Comparison of ENCODE assay signal across 21 cellular contexts in genomic region chr17:82961366-82962162, GRCh38.
DNase-seq lines count a peak whose midpoint lies in the region; ATAC-seq and TF ChIP-seq lines count a peak whose summit lies in the region.
"Had no signal": no experiment of that assay in that cellular context is flagged by ENCODE, and none has a peak within 500 bp of the region (broad histone marks: within the 10 kb centered on the region; RNA-seq: fewer than 3 reads in every experiment).

No MANE protein-coding gene starts in this region.

- no peak for TF ChIP-seq POLR2A in ovary (IDR thresholded peaks at IDR 0.05)

- H3K27ac Mint-ChIP-seq in CD14-positive monocyte, result peak overlapping the region in 4 of 7 donors; percentile 33 to 91 (median 64)
- H3K27ac Mint-ChIP-seq in dendritic cell treated with granulocyte-macrophage colony-stimulating factor and Interleukin-4, amounts not matched to agents 40 ng/mL and 50 ng/mL, for 4 days, result peak overlapping the region; percentile 79
- H3K27ac Mint-ChIP-seq: nephron; stimulated activated naive B cell treated with anti-CD40 and anti-IgM and Interleukin-4, amounts not matched to agents 10 μg/mL and 1 μg/mL and 100 μg/mL, for 72 hours; WTC11 had no signal

- no peak for ATAC-seq in HG03354 (IDR thresholded peaks at IDR 0.05; ENCODE audit: poor library complexity, severe bottlenecking, unreplicated experiment)
- ATAC-seq: stimulated activated naive B cell treated with anti-CD40 and anti-IgM and Interleukin-4, amounts not matched to agents 10 μg/mL and 1 μg/mL and 100 μg/mL, for 72 hours; WTC11 had no signal

- no peak overlapping the region for H3K4me3 ChIP-seq in HEK293 (ENCODE audit: low read depth, low read length)
- H3K4me3 ChIP-seq in ovary, result no peak overlapping the region
- H3K4me3 ChIP-seq: ascending aorta, prostate gland, SK-N-MC had no signal

- H3K27me3 ChIP-seq in ovary, result no peaks in the 10 kb centered on the region
- H3K27me3 ChIP-seq: ascending aorta had no signal

- no peaks in the 10 kb centered on the region for H3K9me3 ChIP-seq in HEK293 (ENCODE audit: control insufficient read depth, insufficient read depth, low read depth, low read length)
- no peaks in the 10 kb centered on the region for H3K9me3 ChIP-seq in ovary
- H3K9me3 ChIP-seq: ascending aorta, prostate gland had no signal

- intact Hi-C loops in CD14-positive monocyte (cut with micrococcal nuclease), result loop anchor here (2.0 to 5.0 kb wide), 3 partner anchors 91 to 121 kb away; no protein-coding TSS in a partner anchor
- intact Hi-C loops in dendritic cell treated with granulocyte-macrophage colony-stimulating factor and Interleukin-4, amounts not matched to agents 40 ng/mL and 50 ng/mL, for 4 days (cut with micrococcal nuclease), result loop anchor here (5.0 kb wide), 2 partner anchors 91 to 121 kb away; no protein-coding TSS in a partner anchor
- intact Hi-C loops in ovary (cut with DNase I), result no loop called here

- POLR2A ChIA-PET in HEK293 (lab: Yijun Ruan, JAX), result no interaction called here

- H3K4me3 Mint-ChIP-seq in CD14-positive monocyte, result no peak overlapping the region
- no peak overlapping the region for H3K4me3 Mint-ChIP-seq in dendritic cell treated with granulocyte-macrophage colony-stimulating factor and Interleukin-4, amounts not matched to agents 40 ng/mL and 50 ng/mL, for 4 days
- H3K4me3 Mint-ChIP-seq: nephron; stimulated activated naive B cell treated with anti-CD40 and anti-IgM and Interleukin-4, amounts not matched to agents 10 μg/mL and 1 μg/mL and 100 μg/mL, for 72 hours had no signal

- no peak for TF ChIP-seq CTCF in CD14-positive monocyte (IDR thresholded peaks at IDR 0.05)
- no peak for TF ChIP-seq CTCF in HEK293 (tag by site-specific recombination; IDR thresholded peaks at IDR 0.05)
- no peak for TF ChIP-seq CTCF in ovary (IDR thresholded peaks at IDR 0.05)

- peaks cover 20 to 37% of the 10 kb centered on the region in 2 donors for H3K36me3 Mint-ChIP-seq in CD14-positive monocyte
- H3K36me3 Mint-ChIP-seq in dendritic cell treated with granulocyte-macrophage colony-stimulating factor and Interleukin-4, amounts not matched to agents 40 ng/mL and 50 ng/mL, for 4 days (ENCODE audit: low read depth), result peaks cover 49% of the 10 kb centered on the region

- H3K36me3 ChIP-seq in HEK293 (ENCODE audit: control insufficient read depth in 2 of 2, insufficient read depth in 1 of 2, low read length in 2 of 2) (peaks cover 0 to 5% of the 10 kb centered on the region in 2 experiments; a peak in 1 of 3 replicates), ovary (no peaks in the 10 kb centered on the region)
- H3K36me3 ChIP-seq: ascending aorta, prostate gland had no signal

- CTCF ChIA-PET in HEK293 (lab: Yijun Ruan, JAX), result interaction anchor here (0.7 kb wide), 1 partner anchor 64 kb away, joined by 3 read pairs; no protein-coding TSS in a partner anchor

- no peaks in the 10 kb centered on the region for H3K27me3 Mint-ChIP-seq in CD14-positive monocyte (ENCODE audit: low read depth in 3 of 3)
- no peaks in the 10 kb centered on the region for H3K27me3 Mint-ChIP-seq in dendritic cell treated with granulocyte-macrophage colony-stimulating factor and Interleukin-4, amounts not matched to agents 40 ng/mL and 50 ng/mL, for 4 days

- no peak for DNase-seq in CD14-positive monocyte (ENCODE audit: low spot score)
- peak in 3 of 5 donors; percentile 14 to 27 (median 14) for DNase-seq in ovary
- DNase-seq in NCI-H2029 (lab: John Stamatoyannopoulos, UW), result no peak
- no peak for DNase-seq in iPS-NIHi11 (ENCODE audit: low spot score)
- DNase-seq: activated CD4-positive, alpha-beta T cell treated with anti-CD3 and anti-CD28 coated beads, Interleukin-2, amount 50 U/mL, for 4 hours; activated naive CD4-positive, alpha-beta T cell treated with anti-CD3 and anti-CD28 coated beads, Interleukin-2, amount 50 U/mL, for 16 hours; activated T-cell treated with anti-CD3 and anti-CD28 coated beads for 4 hours; central memory CD4-positive, alpha-beta T cell; NCI-H187; NCI-H226; small intestine; stimulated activated naive B cell treated with anti-CD40 and anti-IgM and Interleukin-4, amounts not matched to agents 10 μg/mL and 1 μg/mL and 100 μg/mL, for 72 hours had no signal

- TF ChIP-seq EP300 in ovary (IDR thresholded peaks at IDR 0.05), result no peak

- 86 to 92% (median 90%) methylated on average over 19 of the region's 19 CpGs for WGBS in ovary, 3 donors

- peaks cover 0 to 13% (median 0%) of the 10 kb centered on the region in 7 donors for H3K9me3 Mint-ChIP-seq in CD14-positive monocyte
- no peaks in the 10 kb centered on the region for H3K9me3 Mint-ChIP-seq in dendritic cell treated with granulocyte-macrophage colony-stimulating factor and Interleukin-4, amounts not matched to agents 40 ng/mL and 50 ng/mL, for 4 days
- H3K9me3 Mint-ChIP-seq: nephron; stimulated activated naive B cell treated with anti-CD40 and anti-IgM and Interleukin-4, amounts not matched to agents 10 μg/mL and 1 μg/mL and 100 μg/mL, for 72 hours had no signal

- H3K4me1 Mint-ChIP-seq in CD14-positive monocyte, result peaks cover 23% of the 10 kb centered on the region
- peaks cover 27% of the 10 kb centered on the region for H3K4me1 Mint-ChIP-seq in dendritic cell treated with granulocyte-macrophage colony-stimulating factor and Interleukin-4, amounts not matched to agents 40 ng/mL and 50 ng/mL, for 4 days (ENCODE audit: low read depth)

- H3K27ac ChIP-seq in HEK293 (ENCODE audit: extremely low read depth, low read depth, low read length) (no peak overlapping the region), ovary (no peak overlapping the region)
- H3K27ac ChIP-seq: KMS-11, prostate gland, SK-N-MC had no signal

- no peaks in the 10 kb centered on the region for H3K4me1 ChIP-seq in HEK293 (ENCODE audit: control insufficient read depth, insufficient read depth, low read length)
- H3K4me1 ChIP-seq in ovary (ENCODE audit: insufficient read depth), result peaks cover 1% of the 10 kb centered on the region
- H3K4me1 ChIP-seq: prostate gland had no signal

TF ChIP-seq in HEK293, 187 proteins besides CTCF, POLR2A, EP300 and RAD21:
- no peak for TF ChIP-seq ZNF670 (tag by site-specific recombination; IDR thresholded peaks at IDR 0.05; ENCODE audit: low read depth)
- no peak for TF ChIP-seq ZFP41 (tag by site-specific recombination; IDR thresholded peaks at IDR 0.05; ENCODE audit: borderline replicate concordance)
- TF ChIP-seq ZFHX2 (tag by site-specific recombination; conservative IDR thresholded peaks at IDR 0.05), result peak; percentile 15; the same call in 1 of the 2 replicates

Comparison
In these comparisons a context has a peak if more than half of its experiments do, and no peak if none do; other contexts are left out.
1. DNase-seq: peak in ovary (3 of 5); none in CD14-positive monocyte (single experiment), NCI-H2029 (single experiment) and iPS-NIHi11 (single experiment).
2. intact Hi-C loops: an anchor here in CD14-positive monocyte (2.0 to 5.0 kb wide) and dendritic cell treated with granulocyte-macrophage colony-stimulating factor and Interleukin-4, amounts not matched to agents 40 ng/mL and 50 ng/mL, for 4 days (5.0 kb wide); none called in ovary.